11 cellular contexts compared by ENCODE assay signal in genomic region chr18:51149605-51150429, GRCh38. TPM values are rescaled to one million over a fixed set of nuclear protein-coding genes. Genes with fewer than 3 reads are reported as not detected.
DNase-seq lines count a peak whose midpoint lies in the region; ATAC-seq, FAIRE-seq and TF ChIP-seq lines count a peak whose summit lies in the region.
"Had no signal": no experiment of that assay in that cellular context is flagged by ENCODE, and none has a peak within 500 bp of the region (broad histone marks: within the 10 kb centered on the region; RNA-seq: fewer than 3 reads in every experiment).

No MANE protein-coding gene starts in this region.

- H3K4me3 Mint-ChIP-seq in activated B cell treated with CpG ODN at 0.5 μM for 24 hours (no peak overlapping the region), immature natural killer cell (peak overlapping the region; percentile 33 to 64 (median 51))

- H3K27me3 Mint-ChIP-seq in activated B cell treated with CpG ODN at 0.5 μM for 24 hours: no peaks in the 10 kb centered on the region
- peaks cover 9 to 21% (median 19%) of the 10 kb centered on the region in 3 donors for H3K27me3 Mint-ChIP-seq in immature natural killer cell (ENCODE audit: low read depth in 3 of 3)

- H3K4me2 ChIP-seq in A549: peak overlapping the region; percentile 39; the same call in 2 of the 3 replicates

- POLR2A ChIA-PET in A549 (lab: Yijun Ruan, JAX): interaction anchor here (1.8 kb wide), 1 partner anchor 47 kb away, joined by 9 read pairs; the partner anchor contains the start of gene MEX3C
- POLR2A ChIA-PET in activated B cell treated with CpG ODN at 0.5 μM for 24 hours (lab: Charles Lee): interaction anchor here (1.0 to 6.1 kb wide), 2 partner anchors 47 to 181 kb away, joined by 3 to 113 read pairs; partner anchors contain the start of gene MEX3C

- DNase-seq in A549 (ENCODE audit: low read depth in 1 of 2, low spot score in 1 of 2) (peak in 1 of 2 experiments; percentile 37), GM04503 (ENCODE audit: low read depth) (peak; percentile 9), activated B cell treated with CpG ODN at 0.5 μM for 24 hours (no peak), immature natural killer cell (no peak), DMS114 treated with DMSO at 0.1 percent for 48 hours (lab: John Stamatoyannopoulos, UW; ENCODE audit: unreplicated experiment) (no peak)
- no peak for DNase-seq in NK-92 treated with Interleukin-12 subunit alpha and Interleukin-12 subunit beta, amount 100 ng/mL, for 24 hours (lab: John Stamatoyannopoulos, UW)
- DNase-seq: DND-41, NCI-H1417 treated with DMSO at 0.1 percent for 48 hours, Right ventricle myocardium superior had no signal

- WGBS in A549 (ENCODE audit: missing lambda C conversion rate): 72% methylated on average over 9 of the region's 9 CpGs

- intact Hi-C loops in activated B cell treated with CpG ODN at 0.5 μM for 24 hours (cut with micrococcal nuclease): loop anchor here (5.0 kb wide), 1 partner anchor 318 kb away; no protein-coding TSS in a partner anchor

- no peak for TF ChIP-seq POLR2A in A549 (IDR thresholded peaks at IDR 0.05; ENCODE audit: low read length)

- no peak for TF ChIP-seq RAD21 in A549 (conservative IDR thresholded peaks at IDR 0.05 in 1 of 2, IDR thresholded peaks at IDR 0.05 in 1 of 2)

- H3K9me3 Mint-ChIP-seq in activated B cell treated with CpG ODN at 0.5 μM for 24 hours (no peaks in the 10 kb centered on the region), immature natural killer cell (peaks cover 0 to 19% (median 8%) of the 10 kb centered on the region in 6 donors)

- TF ChIP-seq CTCF in A549 (IDR thresholded peaks at IDR 0.05) (no peak), activated B cell treated with CpG ODN at 0.5 μM for 24 hours (IDR thresholded peaks at IDR 0.05) (no peak)

- peaks cover 14% of the 10 kb centered on the region; the same call in 2 of the 3 replicates for H3K4me1 ChIP-seq in A549

- no peaks in the 10 kb centered on the region for H3K9me3 ChIP-seq in A549

- no peak overlapping the region for H3K4me3 ChIP-seq in A549

- CTCF ChIA-PET in A549 (lab: Yijun Ruan, JAX) (interaction anchor here (0.5 to 1.4 kb wide), 2 partner anchors 12 to 45 kb away, joined by 3 read pairs; no protein-coding TSS in a partner anchor), activated B cell treated with CpG ODN at 0.5 μM for 24 hours (lab: Charles Lee) (interaction anchor here (1.8 kb wide), 1 partner anchor 14 kb away, joined by 5 read pairs; no protein-coding TSS in a partner anchor)

- no peaks in the 10 kb centered on the region for H3K36me3 Mint-ChIP-seq in activated B cell treated with CpG ODN at 0.5 μM for 24 hours (ENCODE audit: low read depth)
- peaks cover 0 to 13% (median 4%) of the 10 kb centered on the region in 3 donors for H3K36me3 Mint-ChIP-seq in immature natural killer cell

- TF ChIP-seq EP300 in A549 (IDR thresholded peaks at IDR 0.05): no peak

- ATAC-seq in A549 (peak; percentile 83 to 94), activated B cell treated with CpG ODN at 0.5 μM for 24 hours (ENCODE audit: low read depth) (no peak), HG02981 (IDR thresholded peaks at IDR 0.05; ENCODE audit: unreplicated experiment) (no peak), HG03354 (IDR thresholded peaks at IDR 0.05; ENCODE audit: poor library complexity, severe bottlenecking, unreplicated experiment) (no peak)

- H3K27ac Mint-ChIP-seq in activated B cell treated with CpG ODN at 0.5 μM for 24 hours (peak overlapping the region; percentile 48), immature natural killer cell (peak overlapping the region; percentile 81 to 100 (median 89))

- peaks cover 41% of the 10 kb centered on the region for H3K4me1 Mint-ChIP-seq in activated B cell treated with CpG ODN at 0.5 μM for 24 hours
- H3K4me1 Mint-ChIP-seq in immature natural killer cell: peaks cover 48 to 52% of the 10 kb centered on the region in 2 donors

- no peak for FAIRE-seq in A549 (lab: Jason Lieb, UNC)

- peak overlapping the region in 1 of 2 experiments; percentile 56; a peak in 2 of 6 replicates for H3K27ac ChIP-seq in A549

TF ChIP-seq in A549, 52 proteins besides CTCF, POLR2A, EP300 and RAD21:
- TF ChIP-seq ZC3H11A (IDR thresholded peaks at IDR 0.05): no peak
- TF ChIP-seq FOSL2 (IDR thresholded peaks at IDR 0.05): no peak
- peak; percentile 11; the same call in 1 of the 2 replicates for TF ChIP-seq FOSL2 (CRISPR knock-in tag; IDR thresholded peaks at IDR 0.05)

RNA-seq across cellular contexts. Expression of gene MEX3C, which starts 47.7 kb away (rescaled TPM):
- polyA plus RNA-seq in A549 (2011; rRNA removed): 48.5 and 61.9 TPM in 2 replicates
- polyA plus RNA-seq in A549 (2012; cell fraction: cytosol; rRNA removed): 11.1 and 13.4 TPM in 2 replicates
- polyA plus RNA-seq in A549 (2012; cell fraction: nucleus; rRNA removed): 4.4 and 5.8 TPM in 2 replicates
- 16.7 to 18.5 TPM (median 17.2 TPM) in 3 replicates for polyA plus RNA-seq in A549 (2017; fragmentation: RNase III; extraction: RNeasy Plus Mini Kit Qiagen cat#74134 plus additional on column Dnase treatment)
- polyA minus RNA-seq in A549 (2011; rRNA and poly(A)+ RNA removed): 34.1 and 35.7 TPM in 2 replicates
- 54.2 and 57.4 TPM in 2 replicates for total RNA-seq in activated B cell treated with CpG ODN at 0.5 μM for 24 hours
- 10 to 100 TPM in 2 of 3 donors, 1 to 10 TPM in 1; 10.0 to 18.1 (median 10.7) TPM for polyA plus RNA-seq in immature natural killer cell

Comparison
In these comparisons a context has a peak if more than half of its experiments do, and no peak if none do; other contexts are left out.
1. ATAC-seq: peak in A549 (2 of 2); none in activated B cell treated with CpG ODN at 0.5 μM for 24 hours (single experiment), HG02981 (single experiment) and HG03354 (single experiment).